Comparison of ENCODE assay signal across 9 cellular contexts in genomic region chr15:60563539-60564404, GRCh38.
DNase-seq lines count a peak whose midpoint lies in the region; ATAC-seq and TF ChIP-seq lines count a peak whose summit lies in the region.
"Had no signal": no experiment of that assay in that cellular context is flagged by ENCODE, and none has a peak within 500 bp of the region (broad histone marks: within the 10 kb centered on the region; RNA-seq: fewer than 3 reads in every experiment).

No MANE protein-coding gene starts in this region.

- H3K27me3 ChIP-seq in thyroid gland: no peaks in the 10 kb centered on the region
- H3K27me3 ChIP-seq: ovary had no signal

- peaks cover 69% of the 10 kb centered on the region for H3K4me1 Mint-ChIP-seq in activated CD8-positive, alpha-beta memory T cell treated with anti-CD3 and anti-CD28 coated beads, Interleukin-2, amount 10 ng/mL, durations not matched to agents 7 days and 5 days
- H3K4me1 Mint-ChIP-seq in stimulated activated effector memory CD8-positive, alpha-beta T cell treated with anti-CD3 and anti-CD28 coated beads, Interleukin-12 subunit alpha, Interleukin-12 subunit beta, amount 100 ng/mL, for 72 hours: peaks cover 62% of the 10 kb centered on the region

- no peak for DNase-seq in activated CD8-positive, alpha-beta memory T cell treated with anti-CD3 and anti-CD28 coated beads, Interleukin-2, amount 10 ng/mL, durations not matched to agents 7 days and 5 days
- no peak for DNase-seq in activated CD8-positive, alpha-beta memory T cell treated with anti-CD3 and anti-CD28 coated beads, Interleukin-2, amount 50 U/mL, for 4 hours
- DNase-seq in stimulated activated effector memory CD8-positive, alpha-beta T cell treated with anti-CD3 and anti-CD28 coated beads, Interleukin-12 subunit alpha, Interleukin-12 subunit beta, amount 100 ng/mL, for 72 hours (ENCODE audit: low spot score in 2 of 2): peak in 1 of 2 donors; percentile 53
- DNase-seq in effector CD8-positive, alpha-beta T cell (lab: John Stamatoyannopoulos, UW): no peak
- no peak for DNase-seq in HCEC 1CT
- DNase-seq in thyroid gland: no peak
- DNase-seq: ovary had no signal

- no peaks in the 10 kb centered on the region for H3K9me3 Mint-ChIP-seq in activated CD8-positive, alpha-beta memory T cell treated with anti-CD3 and anti-CD28 coated beads, Interleukin-2, amount 10 ng/mL, durations not matched to agents 7 days and 5 days (ENCODE audit: low read depth)
- no peaks in the 10 kb centered on the region for H3K9me3 Mint-ChIP-seq in stimulated activated effector memory CD8-positive, alpha-beta T cell treated with anti-CD3 and anti-CD28 coated beads, Interleukin-12 subunit alpha, Interleukin-12 subunit beta, amount 100 ng/mL, for 72 hours

- peak overlapping the region; percentile 83 for H3K27ac Mint-ChIP-seq in activated CD8-positive, alpha-beta memory T cell treated with anti-CD3 and anti-CD28 coated beads, Interleukin-2, amount 10 ng/mL, durations not matched to agents 7 days and 5 days
- H3K27ac Mint-ChIP-seq in stimulated activated effector memory CD8-positive, alpha-beta T cell treated with anti-CD3 and anti-CD28 coated beads, Interleukin-12 subunit alpha, Interleukin-12 subunit beta, amount 100 ng/mL, for 72 hours: peak overlapping the region; percentile 87

- H3K36me3 ChIP-seq in KOPT-K1 (ENCODE audit: insufficient read depth, low read length): no peaks in the 10 kb centered on the region; the same call in 1 of the 2 replicates
- no peaks in the 10 kb centered on the region for H3K36me3 ChIP-seq in thyroid gland
- H3K36me3 ChIP-seq: ovary had no signal

- ATAC-seq in activated CD8-positive, alpha-beta memory T cell treated with anti-CD3 and anti-CD28 coated beads, Interleukin-2, amount 10 ng/mL, durations not matched to agents 7 days and 5 days: peak; percentile 86
- peak; percentile 41 for ATAC-seq in GM21737 (IDR thresholded peaks at IDR 0.05; ENCODE audit: unreplicated experiment)
- peak; percentile 62 for ATAC-seq in stimulated activated effector memory CD8-positive, alpha-beta T cell treated with anti-CD3 and anti-CD28 coated beads, Interleukin-12 subunit alpha, Interleukin-12 subunit beta, amount 100 ng/mL, for 72 hours

- no peak overlapping the region for H3K4me3 ChIP-seq in thyroid gland (replicated peaks in 1 of 3)
- H3K4me3 ChIP-seq: ovary had no signal

- no peak for TF ChIP-seq POLR2A in thyroid gland (IDR thresholded peaks at IDR 0.05)

- H3K9me3 ChIP-seq in KOPT-K1 (ENCODE audit: insufficient read depth, low read length, poor library complexity, severe bottlenecking): no peaks in the 10 kb centered on the region
- H3K9me3 ChIP-seq in thyroid gland: no peaks in the 10 kb centered on the region
- H3K9me3 ChIP-seq: ovary had no signal

- no peaks in the 10 kb centered on the region for H3K4me1 ChIP-seq in thyroid gland

- no peak for TF ChIP-seq CTCF in thyroid gland (IDR thresholded peaks at IDR 0.05)

- peaks cover 25% of the 10 kb centered on the region for H3K36me3 Mint-ChIP-seq in activated CD8-positive, alpha-beta memory T cell treated with anti-CD3 and anti-CD28 coated beads, Interleukin-2, amount 10 ng/mL, durations not matched to agents 7 days and 5 days
- H3K36me3 Mint-ChIP-seq in stimulated activated effector memory CD8-positive, alpha-beta T cell treated with anti-CD3 and anti-CD28 coated beads, Interleukin-12 subunit alpha, Interleukin-12 subunit beta, amount 100 ng/mL, for 72 hours: peaks cover 99% of the 10 kb centered on the region

- CTCF ChIA-PET in activated CD8-positive, alpha-beta memory T cell treated with anti-CD3 and anti-CD28 coated beads, Interleukin-2, amount 10 ng/mL, durations not matched to agents 7 days and 5 days (lab: Charles Lee): interaction anchor here (1.1 to 1.8 kb wide), 5 partner anchors 10 to 55 kb away, joined by 4 to 6 read pairs (median 5); no protein-coding TSS in a partner anchor

- intact Hi-C loops in thyroid gland (cut with DNase I): no loop called here

- no peaks in the 10 kb centered on the region for H3K27me3 Mint-ChIP-seq in activated CD8-positive, alpha-beta memory T cell treated with anti-CD3 and anti-CD28 coated beads, Interleukin-2, amount 10 ng/mL, durations not matched to agents 7 days and 5 days

- WGBS in thyroid gland, 2 donors: 90 to 93% methylated on average over 4 of the region's 4 CpGs

- H3K27ac ChIP-seq in KOPT-K1 (ENCODE audit: low read depth, low read length, poor library complexity, severe bottlenecking) (peak overlapping the region; percentile 44), thyroid gland (no peak overlapping the region)
- H3K27ac ChIP-seq: ovary had no signal

- H3K4me3 Mint-ChIP-seq in activated CD8-positive, alpha-beta memory T cell treated with anti-CD3 and anti-CD28 coated beads, Interleukin-2, amount 10 ng/mL, durations not matched to agents 7 days and 5 days: peak overlapping the region; percentile 44
- peak overlapping the region; percentile 46 for H3K4me3 Mint-ChIP-seq in stimulated activated effector memory CD8-positive, alpha-beta T cell treated with anti-CD3 and anti-CD28 coated beads, Interleukin-12 subunit alpha, Interleukin-12 subunit beta, amount 100 ng/mL, for 72 hours
